ENCODE assay signal across 9 cellular contexts in genomic region chr6:6696867-6697531, GRCh38.
DNase-seq lines count a peak whose midpoint lies in the region; TF ChIP-seq lines count a peak whose summit lies in the region.
"Had no signal": no experiment of that assay in that cellular context is flagged by ENCODE, and none has a peak within 500 bp of the region (broad histone marks: within the 10 kb centered on the region; RNA-seq: fewer than 3 reads in every experiment).

No MANE protein-coding gene starts in this region.

- no peak overlapping the region for H3K27ac Mint-ChIP-seq in progenitor cell of endocrine pancreas
- H3K27ac Mint-ChIP-seq: activated naive CD4-positive, alpha-beta T cell treated with anti-CD3 and anti-CD28 coated beads, Interleukin-2, amount 50 U/mL, for 72 hours had no signal

- no peaks in the 10 kb centered on the region for H3K36me3 Mint-ChIP-seq in progenitor cell of endocrine pancreas (ENCODE audit: insufficient read depth)
- H3K36me3 Mint-ChIP-seq: activated naive CD4-positive, alpha-beta T cell treated with anti-CD3 and anti-CD28 coated beads, Interleukin-2, amount 50 U/mL, for 72 hours had no signal

- intact Hi-C loops in head of caudate nucleus (cut with DNase I), result no loop called here

- DNase-seq in activated CD4-positive, alpha-beta T cell treated with anti-CD3 and anti-CD28 coated beads for 48 hours, result peak; percentile 64
- no peak for DNase-seq in activated CD4-positive, alpha-beta T cell treated with anti-CD3 and anti-CD28 coated beads for 4 hours
- DNase-seq in MV-4-11 (lab: John Stamatoyannopoulos, UW) (peak; percentile 86), UCSD-AML1 (lab: John Stamatoyannopoulos, UW; ENCODE audit: unreplicated experiment) (peak; percentile 88), head of caudate nucleus (peak in 40 of 42 donors; percentile 22 to 79 (median 60)), progenitor cell of endocrine pancreas (ENCODE audit: low spot score, unreplicated experiment) (peak; percentile 53), mesenteric fat pad (ENCODE audit: low spot score) (no peak), DMS153 treated with DMSO at 0.1 percent for 48 hours (lab: John Stamatoyannopoulos, UW; ENCODE audit: unreplicated experiment) (no peak)

- H3K4me3 Mint-ChIP-seq in progenitor cell of endocrine pancreas (ENCODE audit: low read depth), result no peak overlapping the region

- peak; percentile 90 for TF ChIP-seq CTCF in progenitor cell of endocrine pancreas (IDR thresholded peaks at IDR 0.05; ENCODE audit: unreplicated experiment)

- peaks cover 25% of the 10 kb centered on the region for H3K4me1 Mint-ChIP-seq in progenitor cell of endocrine pancreas (ENCODE audit: low read depth)

- peaks cover 15% of the 10 kb centered on the region for H3K27me3 Mint-ChIP-seq in progenitor cell of endocrine pancreas

- no peaks in the 10 kb centered on the region for H3K9me3 Mint-ChIP-seq in progenitor cell of endocrine pancreas (ENCODE audit: low read depth)
- H3K9me3 Mint-ChIP-seq: activated naive CD4-positive, alpha-beta T cell treated with anti-CD3 and anti-CD28 coated beads, Interleukin-2, amount 50 U/mL, for 72 hours had no signal

Comparison
In these comparisons a context has a peak if more than half of its experiments do, and no peak if none do; other contexts are left out.
1. DNase-seq: peak in activated CD4-positive, alpha-beta T cell treated with anti-CD3 and anti-CD28 coated beads for 48 hours (single experiment), MV-4-11 (single experiment), UCSD-AML1 (single experiment), head of caudate nucleus (40 of 42) and progenitor cell of endocrine pancreas (single experiment); none in activated CD4-positive, alpha-beta T cell treated with anti-CD3 and anti-CD28 coated beads for 4 hours (0 of 2), mesenteric fat pad (single experiment) and DMS153 treated with DMSO at 0.1 percent for 48 hours (single experiment).